Comparison of ENCODE assay signal across 10 cellular contexts in the genomic region with DNA sequence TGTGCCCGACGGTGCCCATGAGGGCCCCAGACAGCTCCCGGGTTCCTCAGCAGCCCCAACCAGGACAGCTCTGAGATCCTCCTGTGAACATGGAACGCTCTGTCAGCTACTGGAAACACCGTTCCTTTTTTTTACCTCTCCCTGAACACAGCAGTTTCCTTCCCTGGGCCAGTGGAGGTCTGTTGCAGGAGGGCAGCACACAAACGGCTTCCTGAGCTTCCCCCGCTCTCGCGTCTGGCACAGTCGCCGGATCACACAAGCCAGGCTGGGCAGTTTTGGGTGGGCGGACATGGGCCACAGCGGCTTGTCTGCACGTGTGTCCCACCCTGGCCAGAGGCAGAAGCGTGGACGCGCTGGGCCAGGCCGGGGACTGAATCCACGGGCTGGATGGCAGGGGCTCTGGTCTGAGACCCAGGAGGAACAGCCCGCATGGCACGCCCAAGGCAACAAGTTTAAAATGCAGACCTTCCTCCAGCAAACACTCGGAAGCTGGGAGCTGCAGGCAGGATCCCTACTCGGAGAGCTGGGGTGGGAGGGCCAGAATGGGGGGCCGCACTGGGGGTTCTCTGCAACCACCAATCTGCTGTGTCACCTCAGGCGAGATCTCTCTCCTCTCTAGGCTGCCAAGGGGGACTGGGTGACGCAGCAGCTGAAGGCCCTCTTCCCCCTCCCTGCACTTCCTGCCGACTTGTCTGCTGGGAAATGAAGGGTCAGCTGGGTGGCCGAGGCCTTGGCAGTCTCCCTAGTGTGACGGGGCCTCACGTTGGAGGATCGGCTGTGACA.
DNase-seq lines count a peak whose midpoint lies in the region; ATAC-seq and TF ChIP-seq lines count a peak whose summit lies in the region.
"Had no signal": no experiment of that assay in that cellular context is flagged by ENCODE, and none has a peak within 500 bp of the region (broad histone marks: within the 10 kb centered on the region; RNA-seq: fewer than 3 reads in every experiment).

No MANE protein-coding gene starts in this region.

- no peak overlapping the region for H3K4me3 Mint-ChIP-seq in endothelial cell (ENCODE audit: unreplicated experiment)

- H3K27ac ChIP-seq in lung (ENCODE audit: low read depth in 1 of 2, low read length in 1 of 2) (peak overlapping the region in 1 of 2 donors; percentile 91), subcutaneous abdominal adipose tissue (ENCODE audit: low read depth, low read length) (peak overlapping the region; percentile 21), A673 (ENCODE audit: low read depth, low read length, poor library complexity, severe bottlenecking) (no peak overlapping the region)

- 20 to 40% methylated on average over 31 of the region's 31 CpGs for WGBS in lung, 2 donors

- CTCF ChIA-PET in A673 (lab: Charles Lee): no interaction called here

- no peak for TF ChIP-seq CTCF in endothelial cell (IDR thresholded peaks at IDR 0.05; ENCODE audit: unreplicated experiment)
- no peak for TF ChIP-seq CTCF in lung (IDR thresholded peaks at IDR 0.05; ENCODE audit: control extremely low read depth, extremely low read depth)
- TF ChIP-seq CTCF in A673 (conservative IDR thresholded peaks at IDR 0.05; ENCODE audit: low read depth, low read length): no peak

- H3K36me3 ChIP-seq in lung (ENCODE audit: control insufficient read depth in 2 of 2, insufficient read depth in 2 of 2, low read length in 2 of 2) (no peaks in the 10 kb centered on the region), subcutaneous abdominal adipose tissue (ENCODE audit: control insufficient read depth in 5 of 5, insufficient read depth in 5 of 5, low read length in 5 of 5) (no peaks in the 10 kb centered on the region), A673 (ENCODE audit: insufficient read depth, low read length, poor library complexity, severe bottlenecking) (no peaks in the 10 kb centered on the region)

- H3K4me3 ChIP-seq in lung (no peak overlapping the region), subcutaneous abdominal adipose tissue (ENCODE audit: low read depth in 1 of 5, low read length in 5 of 5) (peak overlapping the region in 3 of 5 donors; percentile 37 to 59 (median 47)), A673 (ENCODE audit: low read depth, low read length, poor library complexity, severe bottlenecking) (no peak overlapping the region)

- peaks cover 33% of the 10 kb centered on the region for H3K4me1 Mint-ChIP-seq in endothelial cell (ENCODE audit: unreplicated experiment)

- H3K9me3 ChIP-seq in lung (ENCODE audit: control insufficient read depth in 2 of 2, insufficient read depth in 1 of 2, low read length in 1 of 2): no peaks in the 10 kb centered on the region
- no peaks in the 10 kb centered on the region for H3K9me3 ChIP-seq in subcutaneous abdominal adipose tissue (ENCODE audit: control insufficient read depth in 5 of 5, low read length in 5 of 5)
- H3K9me3 ChIP-seq in A673 (ENCODE audit: low read depth, low read length, poor library complexity, severe bottlenecking): no peaks in the 10 kb centered on the region

- H3K27me3 Mint-ChIP-seq in endothelial cell (ENCODE audit: unreplicated experiment): peaks cover 6% of the 10 kb centered on the region

- peaks cover 0 to 15% of the 10 kb centered on the region in 2 donors for H3K4me1 ChIP-seq in lung (ENCODE audit: control insufficient read depth in 2 of 2, insufficient read depth in 2 of 2, low read length in 2 of 2)
- peaks cover 5 to 30% (median 22%) of the 10 kb centered on the region in 5 donors for H3K4me1 ChIP-seq in subcutaneous abdominal adipose tissue (ENCODE audit: control insufficient read depth in 5 of 5, insufficient read depth in 5 of 5, low read length in 5 of 5)
- H3K4me1 ChIP-seq in A673 (ENCODE audit: insufficient read depth, low read length, poor library complexity, severe bottlenecking): peaks cover 3% of the 10 kb centered on the region

- POLR2A ChIA-PET in A673 (lab: Charles Lee; ENCODE audit: low non-redundant PET): no interaction called here

- peak overlapping the region in 3 of 5 donors; percentile 49 to 68 (median 59) for H3K9ac ChIP-seq in subcutaneous abdominal adipose tissue (ENCODE audit: low read length in 5 of 5)

- no peaks in the 10 kb centered on the region for H3K9me3 Mint-ChIP-seq in endothelial cell (ENCODE audit: unreplicated experiment)

- ATAC-seq in lung (ENCODE audit: insufficient read depth, low FRiP score) (peak; percentile 73), GM18502 (IDR thresholded peaks at IDR 0.05; ENCODE audit: poor library complexity, unreplicated experiment) (no peak), HG03442 (IDR thresholded peaks at IDR 0.05; ENCODE audit: unreplicated experiment) (no peak)

- H3K27me3 ChIP-seq in lung (ENCODE audit: control insufficient read depth, insufficient read depth) (no peaks in the 10 kb centered on the region), subcutaneous abdominal adipose tissue (ENCODE audit: control insufficient read depth in 5 of 5, insufficient read depth in 4 of 5, low read length in 5 of 5) (no peaks in the 10 kb centered on the region), A673 (replicated peaks; ENCODE audit: insufficient read depth, low read depth, low read length, poor library complexity) (no peaks in the 10 kb centered on the region)

- intact Hi-C loops in A673 (cut with micrococcal nuclease; ENCODE audit: unreplicated experiment): no loop called here

- no peaks in the 10 kb centered on the region for H3K36me3 Mint-ChIP-seq in endothelial cell (ENCODE audit: low read depth, unreplicated experiment)

- BruUV-seq in A673 (replicated peaks; lab: Mats Ljungman, UMichigan): no TSS peak

- DNase-seq in OCI-M1 (lab: John Stamatoyannopoulos, UW): peak; percentile 16
- DNase-seq in endothelial cell (ENCODE audit: low spot score): no peak
- DNase-seq in lung (ENCODE audit: low spot score): peak; percentile 56
- DNase-seq in glomerular visceral epithelial cell (ENCODE audit: extremely low spot score): no peak
- DNase-seq in A673 (ENCODE audit: low spot score): no peak
- DNase-seq: erythroblast, NCI-H226 had no signal

- H3K27ac Mint-ChIP-seq in endothelial cell (ENCODE audit: unreplicated experiment): peak overlapping the region; percentile 9

Comparison
In these comparisons a context has a peak if more than half of its experiments do, and no peak if none do; other contexts are left out.
1. DNase-seq: peak in OCI-M1 (single experiment) and lung (single experiment); none in endothelial cell (single experiment), glomerular visceral epithelial cell (single experiment) and A673 (single experiment).
2. H3K4me3 ChIP-seq: peak in subcutaneous abdominal adipose tissue (3 of 5); none in lung (single experiment) and A673 (single experiment).